In genomic region chr13:99132295-99132835, GRCh38 we compare ENCODE assay signal across 29 cellular contexts.
"Had no signal": no experiment of that assay in that cellular context is flagged by ENCODE, and none has a peak within 500 bp of the region (broad histone marks: within the 10 kb centered on the region; RNA-seq: fewer than 3 reads in every experiment).

No MANE protein-coding gene starts in this region.

- H3K27me3 Mint-ChIP-seq: activated CD4-positive, alpha-beta memory T cell treated with anti-CD3 and anti-CD28 coated beads, Interleukin-2, amount 10 ng/mL, durations not matched to agents 7 days and 5 days; activated T-cell treated with anti-CD3 and anti-CD28 coated beads, Interleukin-2, amount 50 U/mL, for 24 hours; stimulated activated naive B cell treated with anti-CD40 and anti-IgM and Interleukin-4, amounts not matched to agents 10 μg/mL and 1 μg/mL and 100 μg/mL, for 72 hours had no signal

- H3K27ac Mint-ChIP-seq: activated CD4-positive, alpha-beta memory T cell treated with anti-CD3 and anti-CD28 coated beads, Interleukin-2, amount 10 ng/mL, durations not matched to agents 7 days and 5 days; activated CD4-positive, alpha-beta T cell treated with anti-CD3 and anti-CD28 coated beads, Interleukin-2, amount 10 ng/mL, durations not matched to agents 24 days and 14 days; activated naive CD4-positive, alpha-beta T cell treated with anti-CD3 and anti-CD28 coated beads, Interleukin-2, amount 50 U/mL, for 72 hours; activated T-cell treated with anti-CD3 and anti-CD28 coated beads, Interleukin-2, amount 50 U/mL, for 24 hours; nephron; stimulated activated naive B cell treated with anti-CD40 and anti-IgM and Interleukin-4, amounts not matched to agents 10 μg/mL and 1 μg/mL and 100 μg/mL, for 72 hours had no signal

- H3K4me2 ChIP-seq: hepatocyte, smooth muscle cell had no signal

- ATAC-seq: activated CD4-positive, CD25-positive, alpha-beta regulatory T cell treated with anti-CD3 and anti-CD28 coated beads, Interleukin-2, amount 50 U/mL, for 24 hours; activated naive CD4-positive, alpha-beta T cell treated with anti-CD3 and anti-CD28 coated beads, Interleukin-2, amount 50 U/mL, for 72 hours; gastrocnemius medialis; mucosa of descending colon; pancreas; upper lobe of right lung had no signal

- H3K9me3 Mint-ChIP-seq: activated CD4-positive, alpha-beta memory T cell treated with anti-CD3 and anti-CD28 coated beads, Interleukin-2, amount 10 ng/mL, durations not matched to agents 7 days and 5 days; activated CD4-positive, alpha-beta T cell treated with anti-CD3 and anti-CD28 coated beads, Interleukin-2, amount 10 ng/mL, durations not matched to agents 24 days and 14 days; activated naive CD4-positive, alpha-beta T cell treated with anti-CD3 and anti-CD28 coated beads, Interleukin-2, amount 50 U/mL, for 72 hours; activated T-cell treated with anti-CD3 and anti-CD28 coated beads, Interleukin-2, amount 50 U/mL, for 24 hours; nephron; stimulated activated naive B cell treated with anti-CD40 and anti-IgM and Interleukin-4, amounts not matched to agents 10 μg/mL and 1 μg/mL and 100 μg/mL, for 72 hours had no signal

- H3K36me3 Mint-ChIP-seq: activated naive CD4-positive, alpha-beta T cell treated with anti-CD3 and anti-CD28 coated beads, Interleukin-2, amount 50 U/mL, for 72 hours; stimulated activated naive B cell treated with anti-CD40 and anti-IgM and Interleukin-4, amounts not matched to agents 10 μg/mL and 1 μg/mL and 100 μg/mL, for 72 hours had no signal

- H3K36me3 ChIP-seq: gastrocnemius medialis, left ventricle myocardium inferior, pancreas, prostate gland, sigmoid colon, stomach, suprapubic skin, tibial artery, upper lobe of right lung had no signal

- H3K27me3 ChIP-seq: gastrocnemius medialis, hepatocyte, pancreas, sigmoid colon, suprapubic skin, tibial artery, upper lobe of right lung had no signal

- H2AFZ ChIP-seq: hepatocyte had no signal

- H3K4me3 ChIP-seq: gastrocnemius medialis, hepatocyte, left ventricle myocardium inferior, lung, mucosa of descending colon, pancreas, prostate gland, sigmoid colon, smooth muscle cell, stomach, suprapubic skin, tibial artery, upper lobe of right lung had no signal

- H3K79me2 ChIP-seq: hepatocyte had no signal

- H3K4me1 Mint-ChIP-seq: activated CD4-positive, alpha-beta memory T cell treated with anti-CD3 and anti-CD28 coated beads, Interleukin-2, amount 10 ng/mL, durations not matched to agents 7 days and 5 days; activated CD4-positive, alpha-beta T cell treated with anti-CD3 and anti-CD28 coated beads, Interleukin-2, amount 10 ng/mL, durations not matched to agents 24 days and 14 days; stimulated activated naive B cell treated with anti-CD40 and anti-IgM and Interleukin-4, amounts not matched to agents 10 μg/mL and 1 μg/mL and 100 μg/mL, for 72 hours had no signal

- H3K27ac ChIP-seq: gastrocnemius medialis, hepatocyte, left ventricle myocardium inferior, pancreas, prostate gland, sigmoid colon, stomach, suprapubic skin, tibial artery, upper lobe of right lung, VCaP had no signal

- H3K4me1 ChIP-seq: gastrocnemius medialis, left ventricle myocardium inferior, pancreas, prostate gland, stomach, suprapubic skin, tibial artery, upper lobe of right lung had no signal

- DNase-seq: activated CD4-positive, alpha-beta memory T cell treated with anti-CD3 and anti-CD28 coated beads, Interleukin-2, amount 10 ng/mL, durations not matched to agents 7 days and 5 days; activated CD4-positive, alpha-beta T cell treated with anti-CD3 and anti-CD28 coated beads, Interleukin-2, amount 10 ng/mL, durations not matched to agents 24 days and 14 days; activated CD8-positive, alpha-beta memory T cell treated with anti-CD3 and anti-CD28 coated beads, Interleukin-2, amount 50 U/mL, for 48 hours; activated gamma-delta T cell; activated T-cell treated with anti-CD3 and anti-CD28 coated beads, Interleukin-2, amount 50 U/mL, for 24 hours; effector CD8-positive, alpha-beta T cell; gastrocnemius medialis; glutamatergic neuron; islet precursor cell; left ventricle myocardium inferior; mucosa of descending colon; pancreas; retina; sigmoid colon; stimulated activated CD4-positive, alpha-beta T cell treated with anti-CD3 and anti-CD28 coated beads, Interleukin-1b, Interleukin-23, amount 100 ng/mL, for 48 hours; stimulated activated naive B cell treated with anti-CD40 and anti-IgM and Interleukin-4, amounts not matched to agents 10 μg/mL and 1 μg/mL and 100 μg/mL, for 72 hours; stomach; T-helper 9 cell; tibial artery; upper lobe of right lung had no signal

- H3K4me3 Mint-ChIP-seq: activated CD4-positive, alpha-beta memory T cell treated with anti-CD3 and anti-CD28 coated beads, Interleukin-2, amount 10 ng/mL, durations not matched to agents 7 days and 5 days; activated CD4-positive, alpha-beta T cell treated with anti-CD3 and anti-CD28 coated beads, Interleukin-2, amount 10 ng/mL, durations not matched to agents 24 days and 14 days; activated T-cell treated with anti-CD3 and anti-CD28 coated beads, Interleukin-2, amount 50 U/mL, for 24 hours; nephron; stimulated activated naive B cell treated with anti-CD40 and anti-IgM and Interleukin-4, amounts not matched to agents 10 μg/mL and 1 μg/mL and 100 μg/mL, for 72 hours had no signal

- H3K9me3 ChIP-seq: gastrocnemius medialis, left ventricle myocardium inferior, mucosa of descending colon, pancreas, prostate gland, sigmoid colon, stomach, suprapubic skin, tibial artery, upper lobe of right lung had no signal
